ENCODE assay signal across 8 cellular contexts in genomic region chrX:134255555-134255954, GRCh38. TPM values are rescaled to one million over a fixed set of nuclear protein-coding genes. Genes with fewer than 3 reads are reported as not detected.
"Had no signal": no experiment of that assay in that cellular context is flagged by ENCODE, and none has a peak within 500 bp of the region (broad histone marks: within the 10 kb centered on the region; RNA-seq: fewer than 3 reads in every experiment).

No MANE protein-coding gene starts in this region.

- H3K9ac ChIP-seq: KMS-11 had no signal

- H3K4me3 ChIP-seq: GM23338 had no signal

- H3K27ac ChIP-seq: KMS-11 had no signal

- H2AFZ ChIP-seq: GM23338 had no signal

- ATAC-seq: GM23338 had no signal

- DNase-seq: H9, HCEC 1CT, IMR-90, KBM-7 had no signal

- H3K4me2 ChIP-seq: GM23338, KMS-11 had no signal

- FAIRE-seq: H1, H54 had no signal

RNA-seq across cellular contexts. Expression of gene CCDC160, which starts 18.6 kb away (rescaled TPM):
- total RNA-seq: IMR-90 had no signal
- polyA plus RNA-seq: IMR-90 had no signal
